In the genomic region with DNA sequence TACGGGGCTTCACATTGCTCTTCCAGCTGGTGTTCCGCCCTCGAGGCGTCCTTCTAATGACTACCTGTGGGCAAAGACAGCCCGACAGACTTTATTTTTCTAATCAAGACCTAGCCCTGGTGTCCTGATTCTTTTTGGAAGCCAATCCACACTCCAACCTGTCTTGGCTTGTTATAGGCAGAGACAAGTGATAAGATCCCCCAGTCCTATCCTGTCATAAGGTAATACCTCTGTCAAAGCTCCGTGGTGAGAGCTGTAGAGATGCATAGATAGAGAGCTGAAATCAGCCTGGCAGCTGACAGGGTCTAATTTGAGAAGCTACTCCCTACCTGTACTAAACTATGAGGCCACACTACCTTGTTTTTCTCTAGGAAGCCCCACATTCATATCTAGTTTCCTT, we compare ENCODE assay signal across 24 cellular contexts. TPM values are rescaled to one million over a fixed set of nuclear protein-coding genes. Genes with fewer than 3 reads are reported as not detected.
DNase-seq lines count a peak whose midpoint lies in the region; ATAC-seq lines count a peak whose summit lies in the region.
"Had no signal": no experiment of that assay in that cellular context is flagged by ENCODE, and none has a peak within 500 bp of the region (broad histone marks: within the 10 kb centered on the region; RNA-seq: fewer than 3 reads in every experiment).

No MANE protein-coding gene starts in this region.

- no peak overlapping the region for H3K23ac ChIP-seq in mesendoderm (ENCODE audit: low read length)

- peaks cover 3% of the 10 kb centered on the region for H3K36me3 Mint-ChIP-seq in activated CD8-positive, alpha-beta memory T cell treated with anti-CD3 and anti-CD28 coated beads, Interleukin-2, amount 10 ng/mL, durations not matched to agents 7 days and 5 days
- H3K36me3 Mint-ChIP-seq in T-cell: no peaks in the 10 kb centered on the region

- no CpG with 5 or more reads among the region's 6 CpGs for WGBS in mesendoderm (ENCODE audit: extremely low coverage, insufficient coverage, low lambda C conversion rate)

- H3K18ac ChIP-seq in mesendoderm (ENCODE audit: low read length): no peak overlapping the region

- no peaks in the 10 kb centered on the region for H3K27me3 Mint-ChIP-seq in activated CD8-positive, alpha-beta memory T cell treated with anti-CD3 and anti-CD28 coated beads, Interleukin-2, amount 10 ng/mL, durations not matched to agents 7 days and 5 days
- no peaks in the 10 kb centered on the region for H3K27me3 Mint-ChIP-seq in T-cell
- H3K27me3 Mint-ChIP-seq: CD4-positive, alpha-beta T cell had no signal

- H3K79me2 ChIP-seq in mesendoderm (ENCODE audit: control insufficient read depth, insufficient read depth, low read length): no peaks in the 10 kb centered on the region

- H2BK5ac ChIP-seq in mesendoderm (ENCODE audit: low read length): no peak overlapping the region

- peaks cover 32% of the 10 kb centered on the region for H3K4me1 Mint-ChIP-seq in activated CD8-positive, alpha-beta memory T cell treated with anti-CD3 and anti-CD28 coated beads, Interleukin-2, amount 10 ng/mL, durations not matched to agents 7 days and 5 days
- H3K4me1 Mint-ChIP-seq in T-cell: peaks cover 10 to 13% (median 12%) of the 10 kb centered on the region in 3 donors

- no peaks in the 10 kb centered on the region for H3K27me3 ChIP-seq in mesendoderm (ENCODE audit: insufficient read depth, low read length, poor library complexity)
- H3K27me3 ChIP-seq: BLaER1 had no signal

- no peak overlapping the region for H4K5ac ChIP-seq in mesendoderm (ENCODE audit: low read length)

- peaks cover 3% of the 10 kb centered on the region for H3K4me1 ChIP-seq in mesendoderm (ENCODE audit: control insufficient read depth, low read depth, low read length)
- H3K4me1 ChIP-seq: BLaER1 had no signal

- no peak overlapping the region for H2BK120ac ChIP-seq in mesendoderm (ENCODE audit: low read depth, low read length)

- no peak overlapping the region for H2BK15ac ChIP-seq in mesendoderm (replicated peaks; ENCODE audit: low read depth)

- CTCF ChIA-PET in activated CD8-positive, alpha-beta memory T cell treated with anti-CD3 and anti-CD28 coated beads, Interleukin-2, amount 10 ng/mL, durations not matched to agents 7 days and 5 days (lab: Charles Lee): interaction anchor here (1.1 to 5.4 kb wide), 3 partner anchors 11 to 98 kb away, joined by 3 to 34 read pairs (median 22); partner anchors contain the start of gene WNK1
- CTCF ChIA-PET in T-cell (lab: Charles Lee): interaction anchor here in 1 of 2 donors (1.4 kb wide), 1 partner anchor 10 kb away, joined by 3 read pairs; no protein-coding TSS in a partner anchor

- H3K27ac ChIP-seq in mesendoderm (ENCODE audit: low read depth, low read length): peak overlapping the region; percentile 45
- H3K27ac ChIP-seq: BLaER1 had no signal

- no peak for DNase-seq in activated CD8-positive, alpha-beta memory T cell treated with anti-CD3 and anti-CD28 coated beads, Interleukin-2, amount 10 ng/mL, durations not matched to agents 7 days and 5 days
- no peak for DNase-seq in activated CD8-positive, alpha-beta memory T cell treated with anti-CD3 and anti-CD28 coated beads for 24 hours
- DNase-seq in ELF-1 (ENCODE audit: low read depth, low spot score) (peak; percentile 33), NCI-H69 (lab: John Stamatoyannopoulos, UW) (peak; percentile 51), mesendoderm (peak; percentile 89), T-cell (no peak)
- DNase-seq: CD4-positive, alpha-beta T cell; DMS53; GOT3; HCEC 1CT; KBM-7; MV-4-11; NCI-H1105; NCI-H1436 treated with DMSO at 0.1 percent for 48 hours; NCI-H187 treated with DMSO at 0.1 percent for 48 hours; NCI-H226; NCI-H510A; NCI-H774; SK-N-SH; SW 1271 had no signal

- no peaks in the 10 kb centered on the region for H3K36me3 ChIP-seq in mesendoderm (ENCODE audit: control insufficient read depth, insufficient read depth, low read length)
- H3K36me3 ChIP-seq: BLaER1 had no signal

- POLR2A ChIA-PET in T-cell (lab: Charles Lee): interaction anchor here in 1 of 2 donors (0.6 kb wide), 1 partner anchor 114 kb away, joined by 4 read pairs; no protein-coding TSS in a partner anchor

- H3K79me1 ChIP-seq in mesendoderm (ENCODE audit: low read length): no peaks in the 10 kb centered on the region

- H2AK5ac ChIP-seq in mesendoderm (ENCODE audit: low read length): no peak overlapping the region

- H3K4me3 Mint-ChIP-seq in activated CD8-positive, alpha-beta memory T cell treated with anti-CD3 and anti-CD28 coated beads, Interleukin-2, amount 10 ng/mL, durations not matched to agents 7 days and 5 days: no peak overlapping the region
- no peak overlapping the region for H3K4me3 Mint-ChIP-seq in T-cell
- H3K4me3 Mint-ChIP-seq: CD4-positive, alpha-beta T cell had no signal

- H3K4me3 ChIP-seq in mesendoderm (ENCODE audit: low read length): no peak overlapping the region
- H3K4me3 ChIP-seq: BLaER1, GM12878 had no signal

- H3K56ac ChIP-seq in mesendoderm (ENCODE audit: low read length): no peak overlapping the region

- no peak overlapping the region for H3K4ac ChIP-seq in mesendoderm (ENCODE audit: low read depth, low read length)

- H3K9ac ChIP-seq in mesendoderm (ENCODE audit: low read length): no peak overlapping the region
- H3K9ac ChIP-seq: BLaER1, SK-N-SH had no signal

- no peaks in the 10 kb centered on the region for H3K9me3 Mint-ChIP-seq in activated CD8-positive, alpha-beta memory T cell treated with anti-CD3 and anti-CD28 coated beads, Interleukin-2, amount 10 ng/mL, durations not matched to agents 7 days and 5 days (ENCODE audit: low read depth)
- H3K9me3 Mint-ChIP-seq in T-cell: no peaks in the 10 kb centered on the region
- H3K9me3 Mint-ChIP-seq: CD4-positive, alpha-beta T cell had no signal

- H4K8ac ChIP-seq in mesendoderm (ENCODE audit: low read depth, low read length): peak overlapping the region; percentile 39

- no peak overlapping the region for H3K4me2 ChIP-seq in mesendoderm (ENCODE audit: low read length)
- H3K4me2 ChIP-seq: BLaER1, SK-N-SH had no signal

- ATAC-seq in activated CD8-positive, alpha-beta memory T cell treated with anti-CD3 and anti-CD28 coated beads, Interleukin-2, amount 10 ng/mL, durations not matched to agents 7 days and 5 days: no peak
- ATAC-seq in GM19467 (IDR thresholded peaks at IDR 0.05; ENCODE audit: unreplicated experiment) (no peak), GM21390 (IDR thresholded peaks at IDR 0.05; ENCODE audit: unreplicated experiment) (no peak), T-cell (replicated peaks in 1 of 4) (no peak)
- ATAC-seq: GM12878 had no signal

- peak overlapping the region; percentile 8 for H3K27ac Mint-ChIP-seq in activated CD8-positive, alpha-beta memory T cell treated with anti-CD3 and anti-CD28 coated beads, Interleukin-2, amount 10 ng/mL, durations not matched to agents 7 days and 5 days
- no peak overlapping the region for H3K27ac Mint-ChIP-seq in T-cell
- H3K27ac Mint-ChIP-seq: CD4-positive, alpha-beta T cell had no signal

RNA-seq across cellular contexts. Expression of gene WNK1, which starts 11.5 kb away (rescaled TPM):
- total RNA-seq in activated CD8-positive, alpha-beta memory T cell treated with anti-CD3 and anti-CD28 coated beads, Interleukin-2, amount 10 ng/mL, durations not matched to agents 7 days and 5 days: 100 to 1,000 TPM; 199 to 211 TPM
- 61.9 TPM for polyA plus RNA-seq in mesendoderm (2013, experiment 1 of 2)
- polyA plus RNA-seq in mesendoderm (2013, experiment 2 of 2): 59.9 TPM
- 100 to 1,000 TPM; 168 to 287 (median 179) TPM for total RNA-seq in T-cell

Comparison
In these comparisons a context has a peak if more than half of its experiments do, and no peak if none do; other contexts are left out.
1. DNase-seq: peak in ELF-1 (single experiment), NCI-H69 (single experiment) and mesendoderm (single experiment); none in activated CD8-positive, alpha-beta memory T cell treated with anti-CD3 and anti-CD28 coated beads, Interleukin-2, amount 10 ng/mL, durations not matched to agents 7 days and 5 days (single experiment), activated CD8-positive, alpha-beta memory T cell treated with anti-CD3 and anti-CD28 coated beads for 24 hours (single experiment) and T-cell (0 of 34).